In the genomic region with DNA sequence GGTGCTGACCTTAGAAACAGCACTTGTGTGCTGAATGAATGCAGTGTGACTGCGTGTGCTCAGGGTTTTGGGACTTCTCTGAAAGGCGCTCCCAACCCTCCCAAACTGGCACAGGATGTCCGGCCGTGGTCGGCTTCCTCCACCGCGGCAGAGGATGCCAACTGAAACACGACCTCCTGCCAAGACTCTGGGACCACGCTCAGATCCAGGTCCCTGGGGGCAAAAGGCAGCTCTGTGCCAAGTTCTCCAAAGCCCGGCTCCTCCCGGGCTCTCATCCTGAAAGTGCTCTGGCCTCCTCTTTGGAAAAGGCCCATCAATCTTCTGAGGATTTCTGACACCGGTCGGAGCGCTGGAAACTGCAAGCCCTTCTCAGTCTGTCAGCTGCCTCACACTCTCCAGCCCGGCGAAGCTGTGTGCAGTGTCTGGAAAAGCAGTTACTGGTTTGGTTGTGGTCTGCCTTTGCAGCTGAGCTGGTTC, we compare ENCODE assay signal across 19 cellular contexts. TPM values are rescaled to one million over a fixed set of nuclear protein-coding genes. Genes with fewer than 3 reads are reported as not detected.
A peak's percentile ranks its signal among the peaks of the same experiment; 100 is the strongest.
DNase-seq lines count a peak whose midpoint lies in the region; ATAC-seq and TF ChIP-seq lines count a peak whose summit lies in the region.
"Had no signal": no experiment of that assay in that cellular context is flagged by ENCODE, and none has a peak within 500 bp of the region (broad histone marks: within the 10 kb centered on the region; RNA-seq: fewer than 3 reads in every experiment).

No MANE protein-coding gene starts in this region.

- no peak overlapping the region for H3K27ac Mint-ChIP-seq in CD8-positive, alpha-beta memory T cell
- H3K27ac Mint-ChIP-seq: activated T-helper 2 cell treated with anti-CD3 and anti-CD28 coated beads, Interferon-gamma antibody, Interleukin-2, Interleukin-4, amounts not matched to agents 10 μg/mL and 5 μg/mL and 100 μg/mL, durations not matched to agents 14 hours and 24 hours and 36 hours; CD14-positive monocyte had no signal

- no peaks in the 10 kb centered on the region for H3K36me3 ChIP-seq in psoas muscle (ENCODE audit: insufficient read depth in 1 of 2, low read depth in 1 of 2)
- no peaks in the 10 kb centered on the region for H3K36me3 ChIP-seq in CD8-positive, alpha-beta memory T cell (ENCODE audit: insufficient read depth, low read length)
- H3K36me3 ChIP-seq: prostate gland, upper lobe of right lung had no signal

- H3K4me3 ChIP-seq in fibroblast of mammary gland (ENCODE audit: control insufficient read depth, low read depth, low read length) = no peak overlapping the region
- peak overlapping the region; percentile 42 for H3K4me3 ChIP-seq in psoas muscle
- peak overlapping the region in 20 of 59 donors; percentile 1 to 41 (median 15) for H3K4me3 ChIP-seq in dorsolateral prefrontal cortex
- no peak overlapping the region for H3K4me3 ChIP-seq in CD8-positive, alpha-beta memory T cell (ENCODE audit: low read length)
- H3K4me3 ChIP-seq: prostate gland, upper lobe of right lung had no signal

- H3K4me1 ChIP-seq in psoas muscle = peaks cover 20% of the 10 kb centered on the region
- H3K4me1 ChIP-seq in CD8-positive, alpha-beta memory T cell (ENCODE audit: insufficient read depth, low read length) = no peaks in the 10 kb centered on the region
- H3K4me1 ChIP-seq: foreskin keratinocyte, prostate gland had no signal

- H3K27me3 Mint-ChIP-seq in CD8-positive, alpha-beta memory T cell = peaks cover 20 to 47% of the 10 kb centered on the region in 2 donors

- no peaks in the 10 kb centered on the region for H3K9me3 Mint-ChIP-seq in CD8-positive, alpha-beta memory T cell
- H3K9me3 Mint-ChIP-seq: activated T-helper 2 cell treated with anti-CD3 and anti-CD28 coated beads, Interferon-gamma antibody, Interleukin-2, Interleukin-4, amounts not matched to agents 10 μg/mL and 5 μg/mL and 100 μg/mL, durations not matched to agents 14 hours and 24 hours and 36 hours; CD14-positive monocyte; central memory CD8-positive, alpha-beta T cell had no signal

- peaks cover 0 to 2% (median 0%) of the 10 kb centered on the region in 3 donors for H3K27me3 ChIP-seq in psoas muscle (ENCODE audit: insufficient read depth in 3 of 3, low read length in 2 of 3)
- H3K27me3 ChIP-seq in dorsolateral prefrontal cortex = peaks cover 0 to 5% (median 0%) of the 10 kb centered on the region in 45 donors
- H3K27me3 ChIP-seq in CD8-positive, alpha-beta memory T cell (ENCODE audit: insufficient read depth, low read length, poor library complexity, severe bottlenecking) = peaks cover 8% of the 10 kb centered on the region
- H3K27me3 ChIP-seq: upper lobe of right lung had no signal

- peak; percentile 42 to 63 (median 50) for ATAC-seq in psoas muscle
- ATAC-seq: activated CD4-positive, CD25-positive, alpha-beta regulatory T cell treated with anti-CD3 and anti-CD28 coated beads, Interleukin-2, amount 50 U/mL, for 24 hours; foreskin keratinocyte; HCT116; left lobe of liver; upper lobe of right lung had no signal

- TF ChIP-seq CTCF in fibroblast of mammary gland (conservative IDR thresholded peaks at IDR 0.05; ENCODE audit: control insufficient read depth, insufficient read depth, low read depth, low read length) (no peak), psoas muscle (IDR thresholded peaks at IDR 0.05) (no peak), dorsolateral prefrontal cortex (IDR thresholded peaks at IDR 0.05 in 54 of 56, conservative IDR thresholded peaks at IDR 0.05 in 2 of 56; ENCODE audit: low read depth in 1 of 56, partially characterized antibody in 56 of 56) (no peak)

- intact Hi-C loops in psoas muscle (cut with DNase I) (loop anchor here (10.0 kb wide), 2 partner anchors 97 to 667 kb away; no protein-coding TSS in a partner anchor), dorsolateral prefrontal cortex (cut with DNase I) (loop anchor here (10.0 kb wide), 1 partner anchor 667 kb away; no protein-coding TSS in a partner anchor)

- CTCF ChIA-PET in CD8-positive, alpha-beta memory T cell (lab: Charles Lee) = no interaction called here

- DNase-seq in DMS79 (lab: John Stamatoyannopoulos, UW) (peak; percentile 70), NCI-H345 treated with DMSO at 0.1 percent for 48 hours (lab: John Stamatoyannopoulos, UW; ENCODE audit: unreplicated experiment) (peak; percentile 20), fibroblast of mammary gland (ENCODE audit: low read depth) (peak; percentile 16), psoas muscle (peak; percentile 67 to 82), dorsolateral prefrontal cortex (no peak), DMS114 treated with DMSO at 0.1 percent for 48 hours (lab: John Stamatoyannopoulos, UW; ENCODE audit: unreplicated experiment) (no peak), superior temporal gyrus (ENCODE audit: extremely low spot score) (no peak)
- no peak for DNase-seq in CD8-positive, alpha-beta memory T cell
- DNase-seq: foreskin keratinocyte, KBM-7, upper lobe of right lung had no signal

- H3K36me3 Mint-ChIP-seq in CD8-positive, alpha-beta memory T cell = no peaks in the 10 kb centered on the region
- H3K36me3 Mint-ChIP-seq: CD14-positive monocyte had no signal

- H3K27ac ChIP-seq in psoas muscle (no peak overlapping the region), dorsolateral prefrontal cortex (peak overlapping the region in 2 of 59 donors; percentile 7 to 17)
- H3K27ac ChIP-seq in CD8-positive, alpha-beta memory T cell (ENCODE audit: low read depth, low read length) = no peak overlapping the region
- H3K27ac ChIP-seq: foreskin keratinocyte, prostate gland, upper lobe of right lung had no signal

- POLR2A ChIA-PET in CD8-positive, alpha-beta memory T cell (lab: Charles Lee) = no interaction called here

- H3K4me3 Mint-ChIP-seq in CD8-positive, alpha-beta memory T cell = no peak overlapping the region
- H3K4me3 Mint-ChIP-seq: central memory CD8-positive, alpha-beta T cell had no signal

- no peaks in the 10 kb centered on the region for H3K9me3 ChIP-seq in psoas muscle
- no peaks in the 10 kb centered on the region for H3K9me3 ChIP-seq in CD8-positive, alpha-beta memory T cell (ENCODE audit: low read length)
- H3K9me3 ChIP-seq: prostate gland, upper lobe of right lung had no signal

- WGBS in psoas muscle, 3 donors = 1 to 4% (median 1%) methylated on average over 16 of the region's 16 CpGs

- H3K4me1 Mint-ChIP-seq in CD8-positive, alpha-beta memory T cell = peaks cover 2 to 5% (median 3%) of the 10 kb centered on the region in 3 donors

RNA-seq across cellular contexts. Expression of a gene that starts 32.3 kb away (rescaled TPM):
- total RNA-seq in psoas muscle (1 to 10 TPM in 2 of 4 donors, under 1 TPM in 2; 0.78 to 2.9 (median 1.6) TPM), dorsolateral prefrontal cortex (10 to 100 TPM in 89 of 120 experiments, 1 to 10 TPM in 31; 3.6 to 26.2 (median 12.3) TPM)
- polyA plus RNA-seq in psoas muscle = under 1 TPM; 0.34 to 0.78 (median 0.52) TPM
- under 1 TPM in 1 of 2 experiments, not detected in 1; 0.13 TPM for total RNA-seq in CD8-positive, alpha-beta memory T cell
- not detected for polyA plus RNA-seq in CD8-positive, alpha-beta memory T cell
- total RNA-seq: SK-MEL-5 had no signal

Comparison
In these comparisons a context has a peak if more than half of its experiments do, and no peak if none do; other contexts are left out.
1. DNase-seq: peak in DMS79 (single experiment), NCI-H345 treated with DMSO at 0.1 percent for 48 hours (single experiment), fibroblast of mammary gland (single experiment) and psoas muscle (2 of 2); none in dorsolateral prefrontal cortex (0 of 10), DMS114 treated with DMSO at 0.1 percent for 48 hours (single experiment), superior temporal gyrus (single experiment) and CD8-positive, alpha-beta memory T cell (0 of 5).